8 cellular contexts compared by ENCODE assay signal in the genomic region with DNA sequence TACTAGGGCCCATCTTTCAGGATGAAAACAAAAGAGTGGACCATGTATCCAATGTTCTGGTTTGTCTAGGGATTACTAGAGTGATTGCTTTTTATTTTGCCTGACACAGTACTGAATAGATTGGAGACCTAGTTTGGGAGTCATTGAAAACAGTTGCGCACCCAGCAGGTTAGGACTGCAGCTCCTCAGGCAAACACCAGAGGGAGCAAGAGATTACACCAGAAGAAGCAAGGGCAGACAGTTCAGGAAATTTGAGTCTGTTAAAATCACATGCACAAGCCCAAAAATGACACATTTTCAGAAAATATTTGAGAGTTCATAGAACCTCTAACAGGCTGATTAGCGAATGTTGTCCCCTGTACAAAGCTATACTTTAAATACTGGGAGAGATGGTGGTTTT.
DNase-seq lines count a peak whose midpoint lies in the region; ATAC-seq and TF ChIP-seq lines count a peak whose summit lies in the region.

No MANE protein-coding gene starts in this region.

- peak; percentile 66 for TF ChIP-seq CTCF in fibroblast of mammary gland (conservative IDR thresholded peaks at IDR 0.05; ENCODE audit: control insufficient read depth, insufficient read depth, low read depth, low read length)

- no peak overlapping the region for H3K4me3 ChIP-seq in fibroblast of mammary gland (ENCODE audit: control insufficient read depth, low read depth, low read length)

- ATAC-seq in GM18858 (IDR thresholded peaks at IDR 0.05; ENCODE audit: unreplicated experiment): peak; percentile 58

- DNase-seq in AG08396 (ENCODE audit: low spot score) (peak; percentile 3), NCI-H748 treated with DMSO at 0.1 percent for 48 hours (lab: John Stamatoyannopoulos, UW) (peak; percentile 0), fibroblast of mammary gland (ENCODE audit: low read depth) (peak; percentile 23), T-helper 2 cell (no peak), amygdala (lab: John Stamatoyannopoulos, UW) (no peak), anterior cingulate cortex (lab: John Stamatoyannopoulos, UW) (no peak)
- DNase-seq in activated naive CD4-positive, alpha-beta T cell treated with Interleukin-2 at 50 U/mL for 16 hours: no peak

Comparison
In these comparisons a context has a peak if more than half of its experiments do, and no peak if none do; other contexts are left out.
1. DNase-seq: peak in AG08396 (single experiment), NCI-H748 treated with DMSO at 0.1 percent for 48 hours (single experiment) and fibroblast of mammary gland (single experiment); none in T-helper 2 cell (0 of 5), amygdala (0 of 56), anterior cingulate cortex (0 of 58) and activated naive CD4-positive, alpha-beta T cell treated with Interleukin-2 at 50 U/mL for 16 hours (single experiment).